ENCODE assay signal across 1 cellular context in genomic region chr9:137574192-137574591, GRCh38.
A peak's percentile ranks its signal among the peaks of the same experiment; 100 is the strongest.
TF ChIP-seq lines count a peak whose summit lies in the region.

No MANE protein-coding gene starts in this region.

TF ChIP-seq in K562, 482 proteins besides CTCF, POLR2A, EP300 and RAD21:
- TF ChIP-seq RBFOX2 (IDR thresholded peaks at IDR 0.05; ENCODE audit: low read depth, low read length) (0 out of 2 replicates have a peak, but pooled peaks have one; percentile 1), MYNN (IDR thresholded peaks at IDR 0.05) (no peak), MYNN (CRISPR knock-in tag; IDR thresholded peaks at IDR 0.05) (no peak), BCOR (IDR thresholded peaks at IDR 0.05) (no peak)
